In the genomic region with DNA sequence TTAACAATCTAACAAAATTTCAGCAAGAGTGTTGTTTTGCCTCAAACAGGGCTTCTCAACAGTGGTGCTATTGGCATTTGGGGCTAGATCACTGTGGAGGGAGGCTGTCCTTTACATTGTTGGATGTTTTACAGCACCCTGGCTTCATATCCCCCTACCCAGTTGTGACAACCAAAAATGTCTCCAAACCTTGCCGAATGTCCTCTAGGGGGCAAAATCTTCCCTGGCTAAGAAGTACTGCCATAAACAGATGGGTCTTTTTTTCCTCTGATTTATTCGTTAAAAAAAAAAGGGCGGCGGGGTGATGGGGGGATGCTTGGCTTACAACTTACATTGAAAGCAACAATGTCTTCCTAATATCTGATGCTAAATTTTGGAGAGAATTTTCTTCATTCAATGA, we compare ENCODE assay signal across 10 cellular contexts.
A peak's percentile ranks its signal among the peaks of the same experiment; 100 is the strongest.
DNase-seq lines count a peak whose midpoint lies in the region; ATAC-seq, FAIRE-seq and TF ChIP-seq lines count a peak whose summit lies in the region.
"Had no signal": no experiment of that assay in that cellular context is flagged by ENCODE, and none has a peak within 500 bp of the region (broad histone marks: within the 10 kb centered on the region; RNA-seq: fewer than 3 reads in every experiment).

No MANE protein-coding gene starts in this region.

- no peaks in the 10 kb centered on the region for H3K79me2 ChIP-seq in MM.1S (ENCODE audit: low read length)

- no peak overlapping the region for H3K4me2 ChIP-seq in MM.1S (ENCODE audit: low read depth, low read length)

- H3K36me3 ChIP-seq in MM.1S (replicated peaks; ENCODE audit: insufficient read depth, low read length) (no peaks in the 10 kb centered on the region), bronchial epithelial cell (ENCODE audit: control insufficient read depth, insufficient read depth, low read length) (no peaks in the 10 kb centered on the region)

- no peak overlapping the region for H3K9ac ChIP-seq in MM.1S (ENCODE audit: low read length)

- no peak overlapping the region for H3K27ac ChIP-seq in MM.1S (ENCODE audit: low read length)

- no peaks in the 10 kb centered on the region; the same call in 1 of the 2 replicates for H3F3A ChIP-seq in MM.1S (ENCODE audit: insufficient read depth, low read length)

- TF ChIP-seq CTCF in MM.1S (IDR thresholded peaks at IDR 0.05; ENCODE audit: low read length): peak; percentile 43
- peak; percentile 39 for TF ChIP-seq CTCF in bronchial epithelial cell (IDR thresholded peaks at IDR 0.05; ENCODE audit: insufficient read depth, low read length, severe bottlenecking)

- H3K4me1 ChIP-seq in MM.1S (ENCODE audit: low read length): 0 out of 2 replicates have a peak, but pooled peaks cover 3% of the 10 kb centered on the region

- no peaks in the 10 kb centered on the region for H3K9me2 ChIP-seq in MM.1S (replicated peaks; ENCODE audit: insufficient read depth, low read length)

- H3K27me3 ChIP-seq in MM.1S (replicated peaks; ENCODE audit: insufficient read depth, low read length) (no peaks in the 10 kb centered on the region), bronchial epithelial cell (ENCODE audit: control insufficient read depth, insufficient read depth, low read length) (no peaks in the 10 kb centered on the region)

- ATAC-seq in HG02884 (IDR thresholded peaks at IDR 0.05; ENCODE audit: unreplicated experiment): no peak
- no peak for ATAC-seq in GM19452 (IDR thresholded peaks at IDR 0.05; ENCODE audit: unreplicated experiment)

- H4K20me1 ChIP-seq in MM.1S (ENCODE audit: insufficient read depth, low read length): no peaks in the 10 kb centered on the region

- H2AFZ ChIP-seq in MM.1S (ENCODE audit: low read length): no peak overlapping the region

- DNase-seq in GM03348 (ENCODE audit: low spot score): peak; percentile 10
- DNase-seq in MM.1S: peak; percentile 11
- peak; percentile 19 for DNase-seq in bronchial epithelial cell (ENCODE audit: low read depth)
- DNase-seq in myocyte (ENCODE audit: low read depth): peak; percentile 35
- DNase-seq in activated CD4-positive, alpha-beta T cell treated with anti-CD3 and anti-CD28 coated beads, Interleukin-2, amount 50 U/mL, for 4 hours: no peak
- DNase-seq in HTR-8/SVneo (ENCODE audit: insufficient read length, low spot score): no peak
- DNase-seq: activated CD4-positive, alpha-beta T cell treated with anti-CD3 and anti-CD28 coated beads, Interleukin-2, amount 50 U/mL, for 48 hours; occipital lobe had no signal

- no peak overlapping the region for H3K4me3 ChIP-seq in MM.1S (ENCODE audit: low read length)
- no peak overlapping the region for H3K4me3 ChIP-seq in bronchial epithelial cell (ENCODE audit: low read depth, low read length)

- no peaks in the 10 kb centered on the region for H3K9me3 ChIP-seq in MM.1S (replicated peaks; ENCODE audit: insufficient read depth, low read length)

- FAIRE-seq in bronchial epithelial cell (lab: Jason Lieb, UNC): no peak
- FAIRE-seq in HTR-8/SVneo (lab: Jason Lieb, UNC): no peak

Comparison
In these comparisons a context has a peak if more than half of its experiments do, and no peak if none do; other contexts are left out.
1. DNase-seq: peak in GM03348 (single experiment), MM.1S (single experiment), bronchial epithelial cell (single experiment) and myocyte (single experiment); none in activated CD4-positive, alpha-beta T cell treated with anti-CD3 and anti-CD28 coated beads, Interleukin-2, amount 50 U/mL, for 4 hours (0 of 2) and HTR-8/SVneo (single experiment).